ENCODE assay signal across 11 cellular contexts in the genomic region with DNA sequence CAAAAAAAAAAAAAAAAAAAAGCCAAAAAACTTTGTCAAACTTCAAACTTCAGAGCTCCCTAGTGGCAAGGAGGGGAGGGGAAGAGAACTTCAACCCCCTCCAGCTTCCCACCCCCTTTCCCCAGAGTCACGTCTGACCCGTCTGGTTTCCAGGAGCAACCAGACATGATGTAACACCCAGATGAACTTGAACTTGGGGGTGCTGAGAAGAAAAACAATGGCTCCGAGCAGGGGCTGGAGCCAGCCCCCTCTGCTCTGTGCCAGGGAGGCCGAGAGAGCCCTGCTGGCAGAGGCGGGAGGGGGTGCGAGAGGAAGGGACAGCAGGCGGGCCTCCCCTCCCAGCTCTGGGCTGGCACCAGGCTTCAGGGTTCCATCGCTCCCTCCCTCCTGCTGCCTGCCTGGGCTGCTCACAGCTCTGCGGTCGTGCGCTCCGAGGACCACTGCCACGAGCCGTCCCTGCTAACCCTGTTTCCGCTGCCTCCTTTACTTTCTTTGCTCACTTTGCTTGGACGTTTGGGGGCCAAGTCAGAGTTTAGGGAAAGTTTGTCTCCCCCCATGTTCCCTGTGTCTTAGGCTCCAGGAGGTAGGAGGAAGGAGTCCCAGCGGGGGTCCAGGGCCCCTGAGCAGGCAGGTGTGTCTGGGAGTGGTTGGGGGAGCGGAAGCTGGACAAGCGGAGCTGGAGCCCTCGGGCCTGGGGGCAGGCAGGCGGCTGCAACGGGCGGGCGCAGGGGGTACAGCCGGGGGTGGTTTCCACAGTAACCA. TPM values are rescaled to one million over a fixed set of nuclear protein-coding genes. Genes with fewer than 3 reads are reported as not detected.
DNase-seq lines count a peak whose midpoint lies in the region; ATAC-seq, FAIRE-seq and TF ChIP-seq lines count a peak whose summit lies in the region.
"Had no signal": no experiment of that assay in that cellular context is flagged by ENCODE, and none has a peak within 500 bp of the region (broad histone marks: within the 10 kb centered on the region; RNA-seq: fewer than 3 reads in every experiment).

No MANE protein-coding gene starts in this region.

- peaks cover 5% of the 10 kb centered on the region for H3K36me3 Mint-ChIP-seq in mesothelial cell of epicardium
- H3K36me3 Mint-ChIP-seq: CD14-positive monocyte had no signal

- H3K27ac Mint-ChIP-seq in mesothelial cell of epicardium: peak overlapping the region; percentile 95

- no peak for ATAC-seq in GM21423 (IDR thresholded peaks at IDR 0.05; ENCODE audit: unreplicated experiment)
- ATAC-seq in HG02642 (IDR thresholded peaks at IDR 0.05; ENCODE audit: poor library complexity, unreplicated experiment): no peak
- ATAC-seq: activated T-cell treated with anti-CD3 and anti-CD28 coated beads, Interleukin-2, amount 50 U/mL, for 4 hours had no signal

- TF ChIP-seq POLR2A in erythroblast (IDR thresholded peaks at IDR 0.05; ENCODE audit: low read length): no peak

- peak overlapping the region; percentile 39 for H3K4me3 Mint-ChIP-seq in mesothelial cell of epicardium
- H3K4me3 Mint-ChIP-seq: activated T-cell treated with anti-CD3 and anti-CD28 coated beads, Interleukin-2, amount 50 U/mL, for 4 hours had no signal

- no peaks in the 10 kb centered on the region for H3K9me3 Mint-ChIP-seq in mesothelial cell of epicardium
- H3K9me3 Mint-ChIP-seq: activated T-cell treated with anti-CD3 and anti-CD28 coated beads, Interleukin-2, amount 50 U/mL, for 4 hours; CD14-positive monocyte had no signal

- DNase-seq in SIG-M5 treated with dmso at 0.1 percent for 504 hours (lab: John Stamatoyannopoulos, UW; ENCODE audit: unreplicated experiment) (peak; percentile 21), SIG-M5 (lab: John Stamatoyannopoulos, UW) (no peak), erythroblast (lab: John Stamatoyannopoulos, UW) (peak; percentile 53 to 67), mesothelial cell of epicardium (ENCODE audit: low spot score in 2 of 2, unreplicated experiment in 2 of 2) (peak in 1 of 2 experiments; percentile 66), urothelium cell line (ENCODE audit: low spot score) (peak; percentile 41), NCI-H524 (lab: John Stamatoyannopoulos, UW) (no peak)
- DNase-seq: activated T-cell treated with anti-CD3 and anti-CD28 coated beads, Interleukin-2, amount 50 U/mL, for 4 hours; NCI-H2227 treated with DMSO at 0.1 percent for 48 hours had no signal

- H3K27me3 Mint-ChIP-seq in mesothelial cell of epicardium (ENCODE audit: low read depth): peaks cover 37% of the 10 kb centered on the region

- no peak for TF ChIP-seq CTCF in mesothelial cell of epicardium (IDR thresholded peaks at IDR 0.05; ENCODE audit: unreplicated experiment)

- peaks cover 49% of the 10 kb centered on the region for H3K4me1 Mint-ChIP-seq in mesothelial cell of epicardium

- FAIRE-seq in urothelium cell line (lab: Jason Lieb, UNC): no peak

RNA-seq across cellular contexts. Expression of gene LYL1, which starts 11.1 kb away (rescaled TPM):
- total RNA-seq in mesothelial cell of epicardium: 3.4 to 4.0 TPM (median 3.8 TPM) in 3 replicates

RNA-seq across cellular contexts. Expression of gene TRMT1, which starts 25.0 kb away (rescaled TPM):
- total RNA-seq in mesothelial cell of epicardium: 53.9 to 58.6 TPM (median 57.0 TPM) in 3 replicates

RNA-seq across cellular contexts. Expression of gene NACC1, which starts 26.5 kb away (rescaled TPM):
- total RNA-seq in mesothelial cell of epicardium: 63.0 to 76.4 TPM (median 74.5 TPM) in 3 replicates

RNA-seq across cellular contexts. Expression of gene STX10, which starts 58.6 kb away (rescaled TPM):
- total RNA-seq in mesothelial cell of epicardium: 52.7 to 58.4 TPM (median 56.7 TPM) in 3 replicates

RNA-seq across cellular contexts. Expression of gene IER2, which starts 58.6 kb away (rescaled TPM):
- total RNA-seq in mesothelial cell of epicardium: 278 to 284 TPM (median 282 TPM) in 3 replicates

Comparison
In these comparisons a context has a peak if more than half of its experiments do, and no peak if none do; other contexts are left out.
1. DNase-seq: peak in SIG-M5 treated with dmso at 0.1 percent for 504 hours (single experiment), erythroblast (2 of 2) and urothelium cell line (single experiment); none in SIG-M5 (single experiment) and NCI-H524 (0 of 2).